Comparison of ENCODE assay signal across 28 cellular contexts in the genomic region with DNA sequence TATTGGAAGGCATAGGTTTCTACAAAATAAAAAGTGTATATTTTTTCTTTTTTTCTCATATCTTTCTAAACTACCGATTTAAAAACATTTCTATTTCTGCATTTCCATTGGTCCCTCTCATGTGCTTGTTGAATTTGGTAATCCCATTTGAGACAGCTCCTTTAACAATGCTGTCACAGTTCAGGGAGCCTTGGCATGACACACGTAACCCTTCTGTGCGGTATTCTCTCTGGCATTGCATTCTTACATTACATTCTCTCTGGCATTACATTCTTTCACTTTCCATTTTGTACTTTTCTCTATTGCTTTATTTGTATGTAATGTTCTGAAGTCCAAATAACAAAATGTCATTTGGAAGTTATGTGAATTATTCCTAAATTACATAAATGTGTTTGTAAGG.
"Had no signal": no experiment of that assay in that cellular context is flagged by ENCODE, and none has a peak within 500 bp of the region (broad histone marks: within the 10 kb centered on the region; RNA-seq: fewer than 3 reads in every experiment).

No MANE protein-coding gene starts in this region.

- FAIRE-seq: bronchial epithelial cell had no signal

- H3K4me1 ChIP-seq: parathyroid adenoma, upper lobe of left lung had no signal

- DNase-seq: activated CD4-positive, alpha-beta T cell treated with anti-CD3 and anti-CD28 coated beads, Interleukin-2, amount 50 U/mL, for 48 hours; activated CD8-positive, alpha-beta memory T cell treated with anti-CD3 and anti-CD28 coated beads, Interleukin-2, amount 50 U/mL, for 48 hours; activated naive CD4-positive, alpha-beta T cell; activated naive CD8-positive, alpha-beta T cell treated with anti-CD3 and anti-CD28 coated beads for 36 hours; activated T-cell treated with anti-CD3 and anti-CD28 coated beads, Interleukin-2, amount 50 U/mL, for 4 hours; amniotic stem cell; cerebellar nuclear complex; cortex of kidney; endodermal cell; foreskin melanocyte; hippocampal formation; left colon; stimulated activated CD4-positive, alpha-beta T cell treated with anti-CD3 and anti-CD28 coated beads, Interleukin-15, amount 100 ng/mL, for 24 hours; stimulated activated naive B cell treated with anti-CD40 and anti-IgM and Interleukin-4, amounts not matched to agents 10 μg/mL and 1 μg/mL and 100 μg/mL, for 72 hours; T-helper 1 cell; upper lobe of left lung had no signal

- H3K9me3 Mint-ChIP-seq: activated naive CD8-positive, alpha-beta T cell treated with anti-CD3 and anti-CD28 coated beads for 36 hours; activated T-cell treated with anti-CD3 and anti-CD28 coated beads, Interleukin-2, amount 50 U/mL, for 4 hours; endodermal cell; memory B cell; natural killer cell treated with Interleukin-12 subunit alpha and Interleukin-12 subunit beta and Interleukin-15 and Interleukin-18, amount 100 ng/mL, for 72 hours; stimulated activated naive B cell treated with anti-CD40 and anti-IgM and Interleukin-4, amounts not matched to agents 10 μg/mL and 1 μg/mL and 100 μg/mL, for 72 hours; WTC11 had no signal

- H3K27me3 Mint-ChIP-seq: activated naive CD8-positive, alpha-beta T cell treated with anti-CD3 and anti-CD28 coated beads for 36 hours; memory B cell; natural killer cell treated with Interleukin-12 subunit alpha and Interleukin-12 subunit beta and Interleukin-15 and Interleukin-18, amount 100 ng/mL, for 72 hours; stimulated activated naive B cell treated with anti-CD40 and anti-IgM and Interleukin-4, amounts not matched to agents 10 μg/mL and 1 μg/mL and 100 μg/mL, for 72 hours had no signal

- H2AFZ ChIP-seq: parathyroid adenoma had no signal

- H3K27me3 ChIP-seq: neutrophil, upper lobe of left lung had no signal

- H3K4me3 Mint-ChIP-seq: activated naive CD8-positive, alpha-beta T cell treated with anti-CD3 and anti-CD28 coated beads for 36 hours; activated T-cell treated with anti-CD3 and anti-CD28 coated beads, Interleukin-2, amount 50 U/mL, for 4 hours; endodermal cell; memory B cell; natural killer cell treated with Interleukin-12 subunit alpha and Interleukin-12 subunit beta and Interleukin-15 and Interleukin-18, amount 100 ng/mL, for 72 hours; stimulated activated naive B cell treated with anti-CD40 and anti-IgM and Interleukin-4, amounts not matched to agents 10 μg/mL and 1 μg/mL and 100 μg/mL, for 72 hours; WTC11 had no signal

- H3K27ac ChIP-seq: epithelial cell of prostate, neutrophil, parathyroid adenoma, thoracic aorta, upper lobe of left lung had no signal

- H3K79me2 ChIP-seq: parathyroid adenoma had no signal

- H3K4me1 Mint-ChIP-seq: endodermal cell; memory B cell; stimulated activated naive B cell treated with anti-CD40 and anti-IgM and Interleukin-4, amounts not matched to agents 10 μg/mL and 1 μg/mL and 100 μg/mL, for 72 hours had no signal

- ATAC-seq: activated T-cell treated with anti-CD3 and anti-CD28 coated beads, Interleukin-2, amount 50 U/mL, for 4 hours; left colon; natural killer cell treated with Interleukin-12 subunit alpha and Interleukin-12 subunit beta and Interleukin-15 and Interleukin-18, amount 100 ng/mL, for 72 hours; sciatic nerve; SK-N-SH treated with all-trans-retinoic acid at 6 μM for 48 hours; stimulated activated naive B cell treated with anti-CD40 and anti-IgM and Interleukin-4, amounts not matched to agents 10 μg/mL and 1 μg/mL and 100 μg/mL, for 72 hours; WTC11 had no signal

- H3K27ac Mint-ChIP-seq: activated naive CD8-positive, alpha-beta T cell treated with anti-CD3 and anti-CD28 coated beads for 36 hours; activated T-helper 2 cell treated with anti-CD3 and anti-CD28 coated beads, Interferon-gamma antibody, Interleukin-2, Interleukin-4, amounts not matched to agents 10 μg/mL and 5 μg/mL and 100 μg/mL, durations not matched to agents 14 hours and 24 hours and 36 hours; endodermal cell; memory B cell; natural killer cell treated with Interleukin-12 subunit alpha and Interleukin-12 subunit beta and Interleukin-15 and Interleukin-18, amount 100 ng/mL, for 72 hours; stimulated activated naive B cell treated with anti-CD40 and anti-IgM and Interleukin-4, amounts not matched to agents 10 μg/mL and 1 μg/mL and 100 μg/mL, for 72 hours; WTC11 had no signal

- H3K4me3 ChIP-seq: smooth muscle cell, thoracic aorta, upper lobe of left lung had no signal

- H3K4me2 ChIP-seq: smooth muscle cell had no signal
